30 cellular contexts compared by ENCODE assay signal in the genomic region with DNA sequence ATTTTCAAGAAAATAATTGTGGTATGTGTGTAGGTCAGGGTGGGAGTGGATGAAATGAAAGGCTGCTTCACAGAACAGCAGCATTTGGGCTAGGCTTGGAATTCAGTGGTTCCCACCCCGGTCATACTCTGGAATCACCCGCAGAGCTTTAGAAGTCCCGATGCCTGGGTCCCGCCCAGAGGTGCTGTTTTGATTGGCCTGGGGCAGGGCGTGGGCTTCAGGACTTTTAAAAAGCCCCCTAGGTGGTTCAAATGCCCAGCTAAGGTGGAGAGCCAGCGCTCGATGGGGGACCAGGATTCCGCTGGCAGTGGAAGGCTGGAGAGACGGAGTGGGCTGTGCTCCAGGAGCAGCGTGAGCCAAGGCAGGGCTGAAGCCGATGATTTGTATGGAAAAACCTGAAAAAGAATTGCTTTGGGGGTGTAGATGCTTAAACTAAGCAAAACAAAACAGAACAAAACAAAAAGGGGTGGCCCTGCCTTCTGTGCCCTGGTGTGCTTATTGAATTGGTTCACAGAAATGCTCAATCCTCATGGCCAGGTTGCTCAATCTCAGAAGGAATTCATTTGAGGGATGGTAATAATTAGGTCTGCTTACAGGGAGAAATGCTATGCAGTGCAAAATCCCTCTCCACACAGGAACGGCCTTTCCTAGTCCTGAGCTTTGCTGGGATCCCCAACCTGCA.
DNase-seq lines count a peak whose midpoint lies in the region; ATAC-seq and TF ChIP-seq lines count a peak whose summit lies in the region.
"Had no signal": no experiment of that assay in that cellular context is flagged by ENCODE, and none has a peak within 500 bp of the region (broad histone marks: within the 10 kb centered on the region; RNA-seq: fewer than 3 reads in every experiment).

No MANE protein-coding gene starts in this region.

- WGBS in endodermal cell (ENCODE audit: insufficient coverage in 1 of 2, insufficient read length in 1 of 2), 2 experiments, result 53 to 76% methylated on average over 10 to 12 of the region's 12 CpGs

- H4K20me1 ChIP-seq in GM23338 (replicated peaks; ENCODE audit: insufficient read depth), result no peaks in the 10 kb centered on the region

- no peak for TF ChIP-seq CTCF in GM23338 (conservative IDR thresholded peaks at IDR 0.05; ENCODE audit: low read depth in 2 of 2)
- TF ChIP-seq CTCF in endodermal cell (conservative IDR thresholded peaks at IDR 0.05), result no peak

- H3K4me2 ChIP-seq in GM23338, result peak overlapping the region; percentile 48

- no peaks in the 10 kb centered on the region for H3K79me2 ChIP-seq in GM23338 (replicated peaks; ENCODE audit: insufficient read depth)

- H3K4me1 Mint-ChIP-seq in GM23338 (peaks cover 28% of the 10 kb centered on the region), endodermal cell (peaks cover 40% of the 10 kb centered on the region)
- H3K4me1 Mint-ChIP-seq: CD14-positive monocyte, nephron had no signal

- H3K27ac Mint-ChIP-seq in GM23338 (no peak overlapping the region), endodermal cell (peak overlapping the region; percentile 66)
- H3K27ac Mint-ChIP-seq: activated CD8-positive, alpha-beta memory T cell treated with anti-CD3 and anti-CD28 coated beads, Interleukin-2, amount 10 ng/mL, durations not matched to agents 7 days and 5 days; CD14-positive monocyte; HFFc6; nephron; stimulated activated effector memory CD8-positive, alpha-beta T cell treated with anti-CD3 and anti-CD28 coated beads, Interleukin-12 subunit alpha, Interleukin-12 subunit beta, amount 100 ng/mL, for 72 hours; T-helper 1 cell treated with Interleukin-12 subunit alpha and Interleukin-12 subunit beta and Interleukin-4 antibody, amounts not matched to agents 30 μg/mL and 1 μg/mL, for 36 hours had no signal

- H3F3A ChIP-seq in GM23338 (replicated peaks; ENCODE audit: low read depth), result no peaks in the 10 kb centered on the region

- no peaks in the 10 kb centered on the region for H3K27me3 ChIP-seq in GM23338 (ENCODE audit: insufficient read depth)
- H3K27me3 ChIP-seq in endodermal cell (ENCODE audit: control insufficient read depth, insufficient read depth, low read length, poor library complexity, severe bottlenecking), result no peaks in the 10 kb centered on the region
- H3K27me3 ChIP-seq: brain microvascular endothelial cell, heart left ventricle, MG63 had no signal

- DNase-seq in EH (ENCODE audit: low read depth) (peak; percentile 8), GM23338 (ENCODE audit: low spot score) (no peak), endodermal cell (peak; percentile 64), islet precursor cell (peak; percentile 38), NCI-H1105 treated with DMSO at 0.1 percent for 48 hours (lab: John Stamatoyannopoulos, UW) (no peak), dermis blood vessel endothelial cell (no peak)
- DNase-seq in NK-92 treated with Interleukin-12 subunit alpha and Interleukin-12 subunit beta, amount 100 ng/mL, for 24 hours (lab: John Stamatoyannopoulos, UW), result no peak
- DNase-seq: activated CD4-positive, alpha-beta T cell treated with anti-CD3 and anti-CD28 coated beads, Interleukin-2, amount 50 U/mL, for 4 hours; activated CD4-positive, CD25-positive, alpha-beta regulatory T cell; activated CD8-positive, alpha-beta memory T cell treated with anti-CD3 and anti-CD28 coated beads, Interleukin-2, amount 10 ng/mL, durations not matched to agents 7 days and 5 days; activated T-cell treated with anti-CD3 and anti-CD28 coated beads, Interleukin-2, amount 50 U/mL, for 4 hours; brain microvascular endothelial cell; foreskin melanocyte; GOT3; heart left ventricle; HFFc6; KG1; kidney glomerular epithelial cell; MG63; NCI-H1105; NCI-H2029; NCI-H526; Right ventricle myocardium superior; stimulated activated CD4-positive, alpha-beta T cell treated with anti-CD3 and anti-CD28 coated beads, Interleukin-15, amount 100 ng/mL, for 24 hours; trophoblast cell had no signal

- ATAC-seq in GM23338, result peak; percentile 70
- ATAC-seq: activated CD8-positive, alpha-beta memory T cell treated with anti-CD3 and anti-CD28 coated beads, Interleukin-2, amount 10 ng/mL, durations not matched to agents 7 days and 5 days; activated T-cell treated with anti-CD3 and anti-CD28 coated beads, Interleukin-2, amount 50 U/mL, for 4 hours; heart left ventricle; SK-N-SH treated with all-trans-retinoic acid at 6 μM for 48 hours; stimulated activated effector memory CD8-positive, alpha-beta T cell treated with anti-CD3 and anti-CD28 coated beads, Interleukin-12 subunit alpha, Interleukin-12 subunit beta, amount 100 ng/mL, for 72 hours had no signal

- no peak overlapping the region for H3K4me3 ChIP-seq in GM23338
- no peak overlapping the region for H3K4me3 ChIP-seq in endodermal cell (ENCODE audit: low read length)
- H3K4me3 ChIP-seq: heart left ventricle, MG63 had no signal

- H3K9me3 Mint-ChIP-seq in GM23338 (peaks cover under 1% of the 10 kb centered on the region; the same call in 1 of the 3 replicates), endodermal cell (peaks cover 5% of the 10 kb centered on the region)
- H3K9me3 Mint-ChIP-seq: stimulated activated effector memory CD8-positive, alpha-beta T cell treated with anti-CD3 and anti-CD28 coated beads, Interleukin-12 subunit alpha, Interleukin-12 subunit beta, amount 100 ng/mL, for 72 hours had no signal

- H3K4me1 ChIP-seq in GM23338 (ENCODE audit: insufficient read depth), result peaks cover 24% of the 10 kb centered on the region
- H3K4me1 ChIP-seq in endodermal cell (ENCODE audit: control insufficient read depth, insufficient read depth, low read length), result peaks cover 12% of the 10 kb centered on the region
- H3K4me1 ChIP-seq: heart left ventricle had no signal

- no peak overlapping the region for H3K4me3 Mint-ChIP-seq in GM23338
- no peak overlapping the region for H3K4me3 Mint-ChIP-seq in endodermal cell
- H3K4me3 Mint-ChIP-seq: activated CD8-positive, alpha-beta memory T cell treated with anti-CD3 and anti-CD28 coated beads, Interleukin-2, amount 10 ng/mL, durations not matched to agents 7 days and 5 days; activated T-cell treated with anti-CD3 and anti-CD28 coated beads, Interleukin-2, amount 50 U/mL, for 4 hours; CD14-positive monocyte; HFFc6; nephron; stimulated activated effector memory CD8-positive, alpha-beta T cell treated with anti-CD3 and anti-CD28 coated beads, Interleukin-12 subunit alpha, Interleukin-12 subunit beta, amount 100 ng/mL, for 72 hours; T-helper 1 cell treated with Interleukin-12 subunit alpha and Interleukin-12 subunit beta and Interleukin-4 antibody, amounts not matched to agents 30 μg/mL and 1 μg/mL, for 36 hours had no signal

- H3K9me3 ChIP-seq in endodermal cell (ENCODE audit: control insufficient read depth, low read length), result peaks cover under 1% of the 10 kb centered on the region

- H3K9ac ChIP-seq in endodermal cell (ENCODE audit: extremely low read depth, low read length, poor library complexity, severe bottlenecking), result no peak overlapping the region

- no peak overlapping the region for H3K27ac ChIP-seq in GM23338 (ENCODE audit: low read depth)
- H3K27ac ChIP-seq in endodermal cell (ENCODE audit: low read depth, low read length), result no peak overlapping the region
- H3K27ac ChIP-seq: brain microvascular endothelial cell, heart left ventricle had no signal

- H3K36me3 Mint-ChIP-seq in GM23338 (ENCODE audit: low read depth) (peaks cover 3% of the 10 kb centered on the region), endodermal cell (ENCODE audit: low read depth) (no peaks in the 10 kb centered on the region)
- H3K36me3 Mint-ChIP-seq: activated CD8-positive, alpha-beta memory T cell treated with anti-CD3 and anti-CD28 coated beads, Interleukin-2, amount 10 ng/mL, durations not matched to agents 7 days and 5 days; CD14-positive monocyte; stimulated activated effector memory CD8-positive, alpha-beta T cell treated with anti-CD3 and anti-CD28 coated beads, Interleukin-12 subunit alpha, Interleukin-12 subunit beta, amount 100 ng/mL, for 72 hours had no signal

- peaks cover 4% of the 10 kb centered on the region; the same call in 1 of the 2 replicates for H3K9me2 ChIP-seq in GM23338 (ENCODE audit: insufficient read depth)

- H3K27me3 Mint-ChIP-seq in GM23338 (ENCODE audit: insufficient read depth, low read depth, poor library complexity), result peaks cover 2% of the 10 kb centered on the region
- no peaks in the 10 kb centered on the region for H3K27me3 Mint-ChIP-seq in endodermal cell (ENCODE audit: insufficient read depth)

- H2AFZ ChIP-seq in GM23338, result peak overlapping the region; percentile 91

- H3K36me3 ChIP-seq in GM23338 (ENCODE audit: insufficient read depth), result no peaks in the 10 kb centered on the region
- no peaks in the 10 kb centered on the region for H3K36me3 ChIP-seq in endodermal cell (ENCODE audit: control insufficient read depth, insufficient read depth, low read length)
- H3K36me3 ChIP-seq: brain microvascular endothelial cell, heart left ventricle, MG63 had no signal

TF ChIP-seq in GM23338, 12 proteins besides CTCF, POLR2A, EP300 and RAD21:
- TF ChIP-seq EZH2 (IDR thresholded peaks at IDR 0.05; ENCODE audit: low read depth, unreplicated experiment), result no peak
- TF ChIP-seq, protein P1, sequence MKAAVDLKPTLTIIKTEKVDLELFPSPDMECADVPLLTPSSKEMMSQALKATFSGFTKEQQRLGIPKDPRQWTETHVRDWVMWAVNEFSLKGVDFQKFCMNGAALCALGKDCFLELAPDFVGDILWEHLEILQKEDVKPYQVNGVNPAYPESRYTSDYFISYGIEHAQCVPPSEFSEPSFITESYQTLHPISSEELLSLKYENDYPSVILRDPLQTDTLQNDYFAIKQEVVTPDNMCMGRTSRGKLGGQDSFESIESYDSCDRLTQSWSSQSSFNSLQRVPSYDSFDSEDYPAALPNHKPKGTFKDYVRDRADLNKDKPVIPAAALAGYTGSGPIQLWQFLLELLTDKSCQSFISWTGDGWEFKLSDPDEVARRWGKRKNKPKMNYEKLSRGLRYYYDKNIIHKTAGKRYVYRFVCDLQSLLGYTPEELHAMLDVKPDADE (IDR thresholded peaks at IDR 0.05), result no peak
- no peak for TF ChIP-seq NANOG (IDR thresholded peaks at IDR 0.05; ENCODE audit: borderline replicate concordance)
- no peak for TF ChIP-seq ZNF114 (CRISPR knock-in tag; IDR thresholded peaks at IDR 0.05)
- TF ChIP-seq ZNF331 (CRISPR knock-in tag; IDR thresholded peaks at IDR 0.05; ENCODE audit: low read depth), result no peak
- no peak for TF ChIP-seq POLR2AphosphoS5 (IDR thresholded peaks at IDR 0.05; ENCODE audit: low read depth)

Comparison
In these comparisons a context has a peak if more than half of its experiments do, and no peak if none do; other contexts are left out.
1. DNase-seq: peak in EH (single experiment), endodermal cell (single experiment) and islet precursor cell (single experiment); none in GM23338 (single experiment), NCI-H1105 treated with DMSO at 0.1 percent for 48 hours (single experiment), NK-92 treated with Interleukin-12 subunit alpha and Interleukin-12 subunit beta, amount 100 ng/mL, for 24 hours (single experiment) and dermis blood vessel endothelial cell (single experiment).